16 cellular contexts compared by ENCODE assay signal in the genomic region with DNA sequence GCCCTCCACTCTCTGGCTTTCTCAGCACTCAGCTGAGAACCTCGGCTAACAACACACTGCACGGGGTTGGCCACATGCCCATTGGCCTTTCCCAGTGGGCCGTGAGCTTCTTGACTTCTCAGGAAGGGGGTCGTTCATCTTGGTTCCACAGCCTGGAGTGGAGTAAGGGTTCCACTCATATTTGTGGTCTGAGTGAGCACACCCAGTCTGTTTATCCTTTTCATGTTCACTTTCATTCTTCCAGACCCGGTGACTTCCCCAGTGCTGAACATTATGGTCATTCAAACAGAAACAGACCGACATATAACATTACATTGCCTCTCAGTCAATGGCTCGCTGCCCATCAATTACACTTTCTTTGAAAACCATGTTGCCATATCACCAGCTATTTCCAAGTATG. TPM values are rescaled to one million over a fixed set of nuclear protein-coding genes. Genes with fewer than 3 reads are reported as not detected.
A peak's percentile ranks its signal among the peaks of the same experiment; 100 is the strongest.
DNase-seq lines count a peak whose midpoint lies in the region; ATAC-seq, FAIRE-seq and TF ChIP-seq lines count a peak whose summit lies in the region.
"Had no signal": no experiment of that assay in that cellular context is flagged by ENCODE, and none has a peak within 500 bp of the region (broad histone marks: within the 10 kb centered on the region; RNA-seq: fewer than 3 reads in every experiment).

No MANE protein-coding gene starts in this region.

- no peak for TF ChIP-seq EP300 in K562 (IDR thresholded peaks at IDR 0.05; ENCODE audit: low read length)

- H3K36me3 Mint-ChIP-seq in IgD-negative memory B cell, result peaks cover 5% of the 10 kb centered on the region

- no peak for TF ChIP-seq POLR2A in K562 (conservative IDR thresholded peaks at IDR 0.05)

- H4K20me1 ChIP-seq in K562 (replicated peaks; ENCODE audit: control insufficient read depth, insufficient read depth, low read length), result no peaks in the 10 kb centered on the region

- ATAC-seq in K562 (no peak), HG03439 (IDR thresholded peaks at IDR 0.05; ENCODE audit: unreplicated experiment) (no peak)
- ATAC-seq: activated CD4-positive, CD25-positive, alpha-beta regulatory T cell treated with anti-CD3 and anti-CD28 coated beads, Interleukin-2, amount 50 U/mL, for 24 hours had no signal

- peaks cover 27 to 38% (median 28%) of the 10 kb centered on the region in 3 donors for H3K4me1 Mint-ChIP-seq in IgD-negative memory B cell

- no peak for TF ChIP-seq RAD21 in K562 (CRISPR knock-in tag; conservative IDR thresholded peaks at IDR 0.05 in 1 of 2, IDR thresholded peaks at IDR 0.05 in 1 of 2)

- no peaks in the 10 kb centered on the region for H3K9me3 ChIP-seq in K562 (replicated peaks; ENCODE audit: control insufficient read depth, insufficient read depth, low read depth, low read length)

- FAIRE-seq in K562 (lab: Jason Lieb, UNC), result no peak
- FAIRE-seq: bronchial epithelial cell, G401.6 had no signal

- H3K9ac ChIP-seq in K562 (ENCODE audit: insufficient read depth in 1 of 2, low read depth in 2 of 2, low read length in 2 of 2), result no peak overlapping the region

- peak overlapping the region; percentile 43; the same call in 1 of the 2 replicates for H2AFZ ChIP-seq in K562 (ENCODE audit: low read depth, low read length)

- H3K4me3 ChIP-seq in AG10803 (ENCODE audit: low read length), result no peak overlapping the region
- H3K4me3 ChIP-seq in K562, result no peak overlapping the region

- H3K27me3 ChIP-seq in K562 (ENCODE audit: control insufficient read depth in 2 of 2, insufficient read depth in 2 of 2, low read length in 2 of 2), result no peaks in the 10 kb centered on the region

- H3K9me3 Mint-ChIP-seq in IgD-negative memory B cell, result no peaks in the 10 kb centered on the region
- H3K9me3 Mint-ChIP-seq: stimulated activated naive CD8-positive, alpha-beta T cell treated with anti-CD3 and anti-CD28 coated beads, Interleukin-15, Interleukin-2, amounts not matched to agents 100 ng/mL and 50 ng/mL, for 24 hours had no signal

- H3K27ac Mint-ChIP-seq in IgD-negative memory B cell, result peak overlapping the region in 2 of 3 donors; percentile 11 to 78
- H3K27ac Mint-ChIP-seq: stimulated activated naive CD8-positive, alpha-beta T cell treated with anti-CD3 and anti-CD28 coated beads, Interleukin-15, Interleukin-2, amounts not matched to agents 100 ng/mL and 50 ng/mL, for 24 hours had no signal

- no peak overlapping the region for H3K27ac ChIP-seq in K562 (ENCODE audit: extremely low read depth, low read depth, low read length)

- no peaks in the 10 kb centered on the region for H3K27me3 Mint-ChIP-seq in IgD-negative memory B cell
- H3K27me3 Mint-ChIP-seq: stimulated activated naive CD8-positive, alpha-beta T cell treated with anti-CD3 and anti-CD28 coated beads, Interleukin-15, Interleukin-2, amounts not matched to agents 100 ng/mL and 50 ng/mL, for 24 hours had no signal

- no peak overlapping the region for H3K4me2 ChIP-seq in K562 (ENCODE audit: insufficient read depth, low read length)

- CTCF ChIA-PET in K562 (lab: Yijun Ruan, JAX; ENCODE audit: low intra/inter-chr PET ratio), result no interaction called here

- peak overlapping the region in 2 of 4 donors; percentile 58 to 85 for H3K4me3 Mint-ChIP-seq in IgD-negative memory B cell
- H3K4me3 Mint-ChIP-seq: stimulated activated naive CD8-positive, alpha-beta T cell treated with anti-CD3 and anti-CD28 coated beads, Interleukin-15, Interleukin-2, amounts not matched to agents 100 ng/mL and 50 ng/mL, for 24 hours had no signal

- DNase-seq in AG10803 (ENCODE audit: low read depth), result peak; percentile 56
- DNase-seq in K562 (ENCODE audit: extremely low read depth in 1 of 4, low spot score in 3 of 4), result no peak
- DNase-seq in mesenteric fat pad (ENCODE audit: low spot score), result peak; percentile 6
- DNase-seq in stimulated activated CD4-positive, alpha-beta T cell treated with anti-CD3 and anti-CD28 coated beads, Interleukin-4, amount 100 ng/mL, for 24 hours, result no peak
- no peak for DNase-seq in activated effector memory CD4-positive, alpha-beta T cell treated with Interleukin-2 at 50 U/mL for 16 hours
- DNase-seq in NCI-H1092 treated with DMSO at 0.1 percent for 48 hours (lab: John Stamatoyannopoulos, UW), result no peak
- DNase-seq: C1 segment of cervical spinal cord; NCI-H187 treated with DMSO at 0.1 percent for 48 hours; stimulated activated CD4-positive, alpha-beta T cell treated with anti-CD3 and anti-CD28 coated beads, Interleukin-2, amount 100 ng/mL, for 48 hours had no signal

- WGBS in K562 (ENCODE audit: insufficient coverage, low coverage, missing lambda C conversion rate), result 49% methylated on average over 7 of the region's 7 CpGs

- H3K36me3 ChIP-seq in K562 (ENCODE audit: control insufficient read depth, insufficient read depth, low read length), result no peaks in the 10 kb centered on the region

- TF ChIP-seq CTCF in AG10803 (conservative IDR thresholded peaks at IDR 0.05; ENCODE audit: low read length) (no peak), K562 (IDR thresholded peaks at IDR 0.05 in 2 of 3, conservative IDR thresholded peaks at IDR 0.05 in 1 of 3; ENCODE audit: insufficient read depth in 2 of 3, low read depth in 1 of 3, low read length in 3 of 3) (no peak)

- in situ Hi-C loops in K562 (cut with MboI), result no loop called here

- BruUV-seq in K562 (replicated peaks; lab: Mats Ljungman, UMichigan), result no TSS peak

- no peaks in the 10 kb centered on the region for H3K79me2 ChIP-seq in K562 (ENCODE audit: control insufficient read depth, insufficient read depth, low read length)

- POLR2A ChIA-PET in K562 (lab: Yijun Ruan, JAX), result interaction anchor here (0.6 to 1.5 kb wide), 3 partner anchors 10 to 166 kb away, joined by 3 to 8 read pairs (median 4); a partner anchor contains a TSS

- H3K4me1 ChIP-seq in K562 (replicated peaks in 1 of 2; ENCODE audit: control insufficient read depth in 2 of 2, insufficient read depth in 2 of 2, low read length in 2 of 2), result no peaks in the 10 kb centered on the region

- intact Hi-C loops in K562 (cut with micrococcal nuclease), result no loop called here

- no peaks in the 10 kb centered on the region for H3K9me1 ChIP-seq in K562 (ENCODE audit: control insufficient read depth, insufficient read depth, low read length)

RNA-seq across cellular contexts. Expression of a gene that starts 8.2 kb away (rescaled TPM):
- polyA plus RNA-seq in IgD-negative memory B cell, result 1.9 TPM
- 10.8 and 12.0 TPM in 2 replicates for total RNA-seq in K562 (2011; cell fraction: chromatin; rRNA removed; ENCODE audit: low replicate concordance)
- 5.0 and 6.2 TPM in 2 replicates for total RNA-seq in K562 (2011; cell fraction: nucleolus; rRNA removed)
- 5.9 and 8.5 TPM in 2 replicates for total RNA-seq in K562 (2011; cell fraction: nucleoplasm; rRNA removed)
- total RNA-seq in K562 (2014; rRNA removed), result 3.8 and 4.3 TPM in 2 replicates
- 7.5 and 8.7 TPM in 2 replicates for total RNA-seq in K562 (2014; rRNA removed; fragmentation: Illumina TruSeq; extraction: Trizol)
- 14.1 and 16.2 TPM in 2 replicates for total RNA-seq in K562 (2015; rRNA removed; fragmentation: Illumina TruSeq; extraction: Trizol)
- total RNA-seq in K562 (2021), result 4.1 and 4.7 TPM in 2 replicates
- polyA plus RNA-seq in K562 (2011; rRNA removed), result 5.6 and 9.7 TPM in 2 replicates
- polyA plus RNA-seq in K562 (2011; cell fraction: cytosol; rRNA removed), result 4.1 and 8.7 TPM in 2 replicates
- polyA plus RNA-seq in K562 (2011; cell fraction: nucleus; rRNA removed), result 10.0 and 12.4 TPM in 2 replicates
- polyA plus RNA-seq in K562 (2012), result 9.0 and 64.8 TPM in 2 replicates
- 13.3 and 14.7 TPM in 2 replicates for polyA plus RNA-seq in K562 (2014; fragmentation: Illumina TruSeq; extraction: Trizol)
- polyA plus RNA-seq in K562 (2014; fragmentation: Nextera tagmentation; extraction: Ambion mirVana), result 1 to 10 TPM; 4.6 to 7.1 TPM
- 7.1 and 7.8 TPM in 2 replicates for polyA plus RNA-seq in K562 (2014; rRNA removed)
- 3.8 and 5.5 TPM in 2 replicates for polyA minus RNA-seq in K562 (2011; rRNA and poly(A)+ RNA removed)
- 1.8 TPM in 1 of 2 replicates, not detected in the other for polyA minus RNA-seq in K562 (2011; cell fraction: cytosol; rRNA and poly(A)+ RNA removed)
- 2.2 and 5.1 TPM in 2 replicates for polyA minus RNA-seq in K562 (2011; cell fraction: nucleus; rRNA and poly(A)+ RNA removed)
- total RNA-seq in mesenteric fat pad, result 15.5 TPM
- total RNA-seq: SK-MEL-5 had no signal

RNA-seq across cellular contexts. Expression of a gene that starts 39.7 kb away (rescaled TPM):
- polyA plus RNA-seq in IgD-negative memory B cell, result 9.3 TPM
- 92.4 and 167 TPM in 2 replicates for total RNA-seq in K562 (2011; cell fraction: chromatin; rRNA removed; ENCODE audit: low replicate concordance)
- 66.1 and 68.5 TPM in 2 replicates for total RNA-seq in K562 (2011; cell fraction: nucleolus; rRNA removed)
- total RNA-seq in K562 (2011; cell fraction: nucleoplasm; rRNA removed), result 74.9 and 93.0 TPM in 2 replicates
- 26.6 and 28.8 TPM in 2 replicates for total RNA-seq in K562 (2014; rRNA removed)
- 34.9 and 37.9 TPM in 2 replicates for total RNA-seq in K562 (2014; rRNA removed; fragmentation: Illumina TruSeq; extraction: Trizol)
- 36.4 and 37.0 TPM in 2 replicates for total RNA-seq in K562 (2015; rRNA removed; fragmentation: Illumina TruSeq; extraction: Trizol)
- 39.5 and 44.2 TPM in 2 replicates for total RNA-seq in K562 (2021)
- polyA plus RNA-seq in K562 (2011; rRNA removed), result 42.8 and 44.8 TPM in 2 replicates
- 7.8 and 17.8 TPM in 2 replicates for polyA plus RNA-seq in K562 (2011; cell fraction: cytosol; rRNA removed)
- polyA plus RNA-seq in K562 (2011; cell fraction: nucleus; rRNA removed), result 74.3 and 76.8 TPM in 2 replicates
- polyA plus RNA-seq in K562 (2012), result 32.5 and 35.4 TPM in 2 replicates
- 31.0 and 37.4 TPM in 2 replicates for polyA plus RNA-seq in K562 (2014; fragmentation: Illumina TruSeq; extraction: Trizol)
- polyA plus RNA-seq in K562 (2014; fragmentation: Nextera tagmentation; extraction: Ambion mirVana), result 10 to 100 TPM; 13.4 to 14.6 TPM
- polyA plus RNA-seq in K562 (2014; rRNA removed), result 41.1 and 43.0 TPM in 2 replicates
- 34.0 and 36.5 TPM in 2 replicates for polyA minus RNA-seq in K562 (2011; rRNA and poly(A)+ RNA removed)
- 12.9 and 15.7 TPM in 2 replicates for polyA minus RNA-seq in K562 (2011; cell fraction: cytosol; rRNA and poly(A)+ RNA removed)
- polyA minus RNA-seq in K562 (2011; cell fraction: nucleus; rRNA and poly(A)+ RNA removed), result 56.1 and 86.0 TPM in 2 replicates
- 11.6 TPM for total RNA-seq in mesenteric fat pad

RNA-seq across cellular contexts. Expression of a gene that starts 48.9 kb away (rescaled TPM):
- polyA plus RNA-seq in IgD-negative memory B cell, result 1,084 TPM
- total RNA-seq in K562 (2011; cell fraction: chromatin; rRNA removed; ENCODE audit: low replicate concordance), result 1,248 and 2,950 TPM in 2 replicates
- total RNA-seq in K562 (2011; cell fraction: nucleolus; rRNA removed), result 714 and 743 TPM in 2 replicates
- 971 and 1,084 TPM in 2 replicates for total RNA-seq in K562 (2011; cell fraction: nucleoplasm; rRNA removed)
- 239 and 306 TPM in 2 replicates for total RNA-seq in K562 (2014; rRNA removed)
- total RNA-seq in K562 (2014; rRNA removed; fragmentation: Illumina TruSeq; extraction: Trizol), result 411 and 440 TPM in 2 replicates
- 386 and 426 TPM in 2 replicates for total RNA-seq in K562 (2015; rRNA removed; fragmentation: Illumina TruSeq; extraction: Trizol)
- 616 and 622 TPM in 2 replicates for total RNA-seq in K562 (2021)
- 721 and 729 TPM in 2 replicates for polyA plus RNA-seq in K562 (2011; rRNA removed)
- polyA plus RNA-seq in K562 (2011; cell fraction: cytosol; rRNA removed), result 392 and 499 TPM in 2 replicates
- 2,138 and 2,865 TPM in 2 replicates for polyA plus RNA-seq in K562 (2011; cell fraction: nucleus; rRNA removed)
- polyA plus RNA-seq in K562 (2012), result 332 and 354 TPM in 2 replicates
- 579 and 604 TPM in 2 replicates for polyA plus RNA-seq in K562 (2014; fragmentation: Illumina TruSeq; extraction: Trizol)
- polyA plus RNA-seq in K562 (2014; fragmentation: Nextera tagmentation; extraction: Ambion mirVana), result 1,000 to 10,000 TPM in 1 of 2 experiments, 100 to 1,000 TPM in 1; 487 to 1,639 TPM
- 1,331 and 1,452 TPM in 2 replicates for polyA plus RNA-seq in K562 (2014; rRNA removed)
- 481 and 488 TPM in 2 replicates for polyA minus RNA-seq in K562 (2011; rRNA and poly(A)+ RNA removed)
- 167 and 272 TPM in 2 replicates for polyA minus RNA-seq in K562 (2011; cell fraction: cytosol; rRNA and poly(A)+ RNA removed)
- 1,052 and 1,975 TPM in 2 replicates for polyA minus RNA-seq in K562 (2011; cell fraction: nucleus; rRNA and poly(A)+ RNA removed)
- 902 TPM for total RNA-seq in mesenteric fat pad

RNA-seq across cellular contexts. Expression of a gene that starts 49.6 kb away (rescaled TPM):
- polyA plus RNA-seq in IgD-negative memory B cell (15.4 TPM), K562 (2011; rRNA removed) (80.7 and 83.4 TPM in 2 replicates), K562 (2014; fragmentation: Illumina TruSeq; extraction: Trizol) (54.4 and 56.9 TPM in 2 replicates), K562 (2014; fragmentation: Nextera tagmentation; extraction: Ambion mirVana) (10 to 100 TPM; 26.7 to 40.0 TPM), K562 (2014; rRNA removed) (61.0 and 75.0 TPM in 2 replicates)
- total RNA-seq in K562 (2011; cell fraction: chromatin; rRNA removed; ENCODE audit: low replicate concordance), result 138 and 394 TPM in 2 replicates
- 72.7 and 85.0 TPM in 2 replicates for total RNA-seq in K562 (2011; cell fraction: nucleolus; rRNA removed)
- 132 and 153 TPM in 2 replicates for total RNA-seq in K562 (2011; cell fraction: nucleoplasm; rRNA removed)
- total RNA-seq in K562 (2014; rRNA removed) (51.3 and 53.5 TPM in 2 replicates), K562 (2014; rRNA removed; fragmentation: Illumina TruSeq; extraction: Trizol) (71.8 and 80.0 TPM in 2 replicates), K562 (2015; rRNA removed; fragmentation: Illumina TruSeq; extraction: Trizol) (50.0 and 57.1 TPM in 2 replicates), K562 (2021) (48.0 and 48.3 TPM in 2 replicates), mesenteric fat pad (26.8 TPM)
- 9.7 and 20.4 TPM in 2 replicates for polyA plus RNA-seq in K562 (2011; cell fraction: cytosol; rRNA removed)
- 149 and 214 TPM in 2 replicates for polyA plus RNA-seq in K562 (2011; cell fraction: nucleus; rRNA removed)
- 34.4 and 59.0 TPM in 2 replicates for polyA plus RNA-seq in K562 (2012)
- 62.6 and 76.6 TPM in 2 replicates for polyA minus RNA-seq in K562 (2011; rRNA and poly(A)+ RNA removed)
- 27.3 and 27.7 TPM in 2 replicates for polyA minus RNA-seq in K562 (2011; cell fraction: cytosol; rRNA and poly(A)+ RNA removed)
- polyA minus RNA-seq in K562 (2011; cell fraction: nucleus; rRNA and poly(A)+ RNA removed), result 61.9 and 125 TPM in 2 replicates

Comparison
In these comparisons a context has a peak if more than half of its experiments do, and no peak if none do; other contexts are left out.
1. DNase-seq: peak in AG10803 (single experiment) and mesenteric fat pad (single experiment); none in K562 (0 of 4), stimulated activated CD4-positive, alpha-beta T cell treated with anti-CD3 and anti-CD28 coated beads, Interleukin-4, amount 100 ng/mL, for 24 hours (single experiment), activated effector memory CD4-positive, alpha-beta T cell treated with Interleukin-2 at 50 U/mL for 16 hours (single experiment) and NCI-H1092 treated with DMSO at 0.1 percent for 48 hours (single experiment).